22 cellular contexts compared by ENCODE assay signal in genomic region chr1:202200669-202201068, GRCh38. TPM values are rescaled to one million over a fixed set of nuclear protein-coding genes. Genes with fewer than 3 reads are reported as not detected.
DNase-seq lines count a peak whose midpoint lies in the region; ATAC-seq and TF ChIP-seq lines count a peak whose summit lies in the region.
"Had no signal": no experiment of that assay in that cellular context is flagged by ENCODE, and none has a peak within 500 bp of the region (broad histone marks: within the 10 kb centered on the region; RNA-seq: fewer than 3 reads in every experiment).

No MANE protein-coding gene starts in this region.

- H3K27ac ChIP-seq in BLaER1 (peak overlapping the region; percentile 83), psoas muscle (no peak overlapping the region)

- TF ChIP-seq CTCF in psoas muscle (IDR thresholded peaks at IDR 0.05) = no peak

- H3K4me2 ChIP-seq in BLaER1 = peak overlapping the region; percentile 97

- H4K20me1 ChIP-seq in BLaER1 = no peaks in the 10 kb centered on the region

- H3K9me3 ChIP-seq in BLaER1 (no peaks in the 10 kb centered on the region), psoas muscle (no peaks in the 10 kb centered on the region)
- H3K9me3 ChIP-seq: BE2C had no signal

- H3K27me3 ChIP-seq in BLaER1 (no peaks in the 10 kb centered on the region), psoas muscle (ENCODE audit: insufficient read depth in 3 of 3, low read length in 2 of 3) (no peaks in the 10 kb centered on the region)
- H3K27me3 ChIP-seq: BE2C had no signal

- 37 to 55% (median 48%) methylated on average over 7 to 8 of the region's 8 CpGs for WGBS in psoas muscle, 3 donors

- H3K4me1 ChIP-seq in BLaER1 (peaks cover 88% of the 10 kb centered on the region), psoas muscle (peaks cover 18% of the 10 kb centered on the region)

- intact Hi-C loops in left cardiac atrium (cut with DNase I) (no loop called here), psoas muscle (cut with DNase I) (no loop called here)

- ATAC-seq in left cardiac atrium (peak; percentile 59 to 82), psoas muscle (peak; percentile 43 to 83 (median 72)), HG02840 (IDR thresholded peaks at IDR 0.05; ENCODE audit: low FRiP score, unreplicated experiment) (no peak)
- ATAC-seq: GM12878 had no signal

- H3K36me3 ChIP-seq in BLaER1 (0 out of 2 replicates have a peak, but pooled peaks cover 7% of the 10 kb centered on the region), psoas muscle (ENCODE audit: insufficient read depth in 1 of 2, low read depth in 1 of 2) (no peaks in the 10 kb centered on the region)
- H3K36me3 ChIP-seq: BE2C had no signal

- DNase-seq in cerebellar cortex (ENCODE audit: low spot score) (peak; percentile 17), left cardiac atrium (peak; percentile 54), psoas muscle (peak in 1 of 2 donors; percentile 78), NCI-H345 (lab: John Stamatoyannopoulos, UW) (no peak), NCI-H446 treated with DMSO at 0.1 percent for 48 hours (lab: John Stamatoyannopoulos, UW) (no peak)
- no peak for DNase-seq in activated naive CD4-positive, alpha-beta T cell treated with Interleukin-2 at 50 U/mL for 16 hours
- DNase-seq: activated CD4-positive, alpha-beta memory T cell treated with anti-CD3 and anti-CD28 coated beads for 36 hours; activated CD4-positive, CD25-positive, alpha-beta regulatory T cell; activated naive CD8-positive, alpha-beta T cell treated with anti-CD3 and anti-CD28 coated beads, Interleukin-2, amount 10 ng/mL, durations not matched to agents 7 days and 5 days; effector memory CD4-positive, alpha-beta T cell; foreskin melanocyte; kidney; NCI-H2029 treated with DMSO at 0.1 percent for 48 hours; SIG-M5 had no signal

- no peak overlapping the region for H3K4me3 ChIP-seq in BLaER1
- H3K4me3 ChIP-seq in psoas muscle = no peak overlapping the region
- H3K4me3 ChIP-seq: GM12878, lung had no signal

- H3K9ac ChIP-seq in BLaER1 = peak overlapping the region; percentile 61; the same call in 1 of the 2 replicates

RNA-seq across cellular contexts. Expression of gene LGR6, which starts 7.1 kb away (rescaled TPM):
- total RNA-seq in left cardiac atrium (1 to 10 TPM; 6.0 to 6.1 TPM), psoas muscle (under 1 TPM in 1 of 4 donors, not detected in 3; 0.19 TPM)
- under 1 TPM; 0.12 to 0.20 (median 0.13) TPM for polyA plus RNA-seq in psoas muscle
- total RNA-seq: GM12878, M059J, OCI-LY7 had no signal
- polyA plus RNA-seq: GM12878 had no signal

RNA-seq across cellular contexts. Expression of gene PTPN7, which starts 40.3 kb away (rescaled TPM):
- total RNA-seq in left cardiac atrium = 1 to 10 TPM; 1.3 to 1.9 TPM
- total RNA-seq in psoas muscle = 1 to 10 TPM in 1 of 4 donors, under 1 TPM in 3; 0.32 to 1.0 (median 0.45) TPM
- polyA plus RNA-seq in psoas muscle = under 1 TPM; 0.10 to 0.17 (median 0.13) TPM
- total RNA-seq: M059J, progenitor cell of endocrine pancreas had no signal

RNA-seq across cellular contexts. Expression of gene ARL8A, which starts 56.1 kb away (rescaled TPM):
- total RNA-seq in left cardiac atrium = 10 to 100 TPM; 55.6 to 79.8 TPM
- 10 to 100 TPM; 53.1 to 70.6 (median 62.3) TPM for total RNA-seq in psoas muscle
- 10 to 100 TPM; 26.6 to 34.0 (median 26.6) TPM for polyA plus RNA-seq in psoas muscle

Comparison
In these comparisons a context has a peak if more than half of its experiments do, and no peak if none do; other contexts are left out.
1. DNase-seq: peak in cerebellar cortex (single experiment) and left cardiac atrium (single experiment); none in activated naive CD4-positive, alpha-beta T cell treated with Interleukin-2 at 50 U/mL for 16 hours (single experiment), NCI-H345 (single experiment) and NCI-H446 treated with DMSO at 0.1 percent for 48 hours (single experiment).
2. RNA of gene LGR6, which starts 7.1 kb away (total RNA-seq): 6.0 to 6.1 TPM in left cardiac atrium; 0.19 TPM in psoas muscle; every median in the first group is over 4 times any median in the second.